ENCODE assay signal across 8 cellular contexts in genomic region chr13:38452656-38453055, GRCh38.
"Had no signal": no experiment of that assay in that cellular context is flagged by ENCODE, and none has a peak within 500 bp of the region (broad histone marks: within the 10 kb centered on the region; RNA-seq: fewer than 3 reads in every experiment).

No MANE protein-coding gene starts in this region.

- H2AFZ ChIP-seq: GM23338 had no signal

- H3K4me3 ChIP-seq: GM23338 had no signal

- FAIRE-seq: H1, H54 had no signal

- DNase-seq: H9, HCEC 1CT, KG1 had no signal

- H3K27me3 Mint-ChIP-seq: IgD-negative memory B cell had no signal

- ATAC-seq: GM23338 had no signal

- H3K4me3 Mint-ChIP-seq: GM23338, H9, IgD-negative memory B cell had no signal

- H3K27ac Mint-ChIP-seq: GM23338, H9, IgD-negative memory B cell had no signal

- H3K4me1 Mint-ChIP-seq: GM23338, IgD-negative memory B cell had no signal

- H3K27ac ChIP-seq: HL-60 had no signal

- H3K4me2 ChIP-seq: GM23338 had no signal

- H3K9me3 Mint-ChIP-seq: GM23338, H9, IgD-negative memory B cell had no signal

- H3K36me3 Mint-ChIP-seq: IgD-negative memory B cell had no signal
